In genomic region chr15:66843581-66843980, GRCh38 we compare ENCODE assay signal across 13 cellular contexts.
DNase-seq lines count a peak whose midpoint lies in the region; ATAC-seq and TF ChIP-seq lines count a peak whose summit lies in the region.
"Had no signal": no experiment of that assay in that cellular context is flagged by ENCODE, and none has a peak within 500 bp of the region (broad histone marks: within the 10 kb centered on the region; RNA-seq: fewer than 3 reads in every experiment).

No MANE protein-coding gene starts in this region.

- no peak for DNase-seq in HCT116 (ENCODE audit: low read depth, low spot score)
- DNase-seq in adipocyte (ENCODE audit: low read depth) = no peak
- no peak for DNase-seq in lower lobe of right lung
- no peak for DNase-seq in activated naive CD4-positive, alpha-beta T cell treated with anti-CD3 and anti-CD28 coated beads for 36 hours
- DNase-seq in activated gamma-delta T cell treated with Interleukin-2 at 50 U/mL for 16 hours = no peak
- no peak for DNase-seq in activated T-helper 1 cell treated with anti-CD3 and anti-CD28 coated beads, Interleukin-12 subunit alpha, Interleukin-12 subunit beta, Interleukin-2, Interleukin-4 antibody, amounts not matched to agents 30 ng/mL and 10 ng/mL and 1 ng/mL, durations not matched to agents 14 hours and 24 hours and 36 hours (ENCODE audit: low spot score)
- DNase-seq in glutamatergic neuron = no peak
- DNase-seq: activated CD4-positive, alpha-beta T cell treated with anti-CD3 and anti-CD28 coated beads for 4 hours; activated T-cell treated with anti-CD3 and anti-CD28 coated beads, Interleukin-2, amount 50 U/mL, for 24 hours; NCI-H1048; T-helper 1 cell had no signal

- H3K79me2 ChIP-seq in HCT116 (ENCODE audit: insufficient read depth, low read length) = no peaks in the 10 kb centered on the region

- H3K4me3 Mint-ChIP-seq in activated naive CD4-positive, alpha-beta T cell treated with anti-CD3 and anti-CD28 coated beads for 36 hours = no peak overlapping the region
- no peak overlapping the region for H3K4me3 Mint-ChIP-seq in activated T-helper 1 cell treated with anti-CD3 and anti-CD28 coated beads, Interleukin-12 subunit alpha, Interleukin-12 subunit beta, Interleukin-2, Interleukin-4 antibody, amounts not matched to agents 30 ng/mL and 10 ng/mL and 1 ng/mL, durations not matched to agents 14 hours and 24 hours and 36 hours
- H3K4me3 Mint-ChIP-seq in glutamatergic neuron (ENCODE audit: unreplicated experiment) = no peak overlapping the region

- H3K4me1 ChIP-seq in HCT116 (ENCODE audit: control insufficient read depth in 1 of 2, insufficient read depth in 2 of 2, low read length in 2 of 2) (peaks cover 30 to 33% of the 10 kb centered on the region in 2 experiments), adipocyte (ENCODE audit: control insufficient read depth, insufficient read depth, low read length) (peaks cover 47% of the 10 kb centered on the region), lower lobe of right lung (peaks cover 41% of the 10 kb centered on the region), stomach smooth muscle (ENCODE audit: control insufficient read depth, insufficient read depth, low read length) (peaks cover 16% of the 10 kb centered on the region)

- TF ChIP-seq CTCF in HCT116 (IDR thresholded peaks at IDR 0.05 in 2 of 3, conservative IDR thresholded peaks at IDR 0.05 in 1 of 3; ENCODE audit: borderline replicate concordance in 1 of 3, insufficient read depth in 1 of 3, low read depth in 2 of 3, low read length in 2 of 3) (no peak), lower lobe of right lung (IDR thresholded peaks at IDR 0.05) (no peak), glutamatergic neuron (IDR thresholded peaks at IDR 0.05; ENCODE audit: partially characterized antibody, unreplicated experiment) (no peak)

- TSS peak; percentile 46 for BruUV-seq in HCT116 (replicated peaks; lab: Mats Ljungman, UMichigan)

- H3K9ac ChIP-seq in HCT116 (ENCODE audit: low read length) (no peak overlapping the region), adipocyte (ENCODE audit: low read length) (peak overlapping the region; percentile 85), stomach smooth muscle (ENCODE audit: low read length in 2 of 2) (no peak overlapping the region)

- CTCF ChIA-PET in HCT116 (lab: Charles Lee) = interaction anchor here (1.7 kb wide), 1 partner anchor 8 kb away, joined by 9 read pairs; no protein-coding TSS in a partner anchor
- CTCF ChIA-PET in activated naive CD4-positive, alpha-beta T cell treated with anti-CD3 and anti-CD28 coated beads for 36 hours (lab: Charles Lee) = interaction anchor here (0.6 to 0.7 kb wide), 2 partner anchors 19 to 200 kb away, joined by 3 read pairs; no protein-coding TSS in a partner anchor

- H3K4me1 Mint-ChIP-seq in activated naive CD4-positive, alpha-beta T cell treated with anti-CD3 and anti-CD28 coated beads for 36 hours (ENCODE audit: low read depth) = peaks cover 7% of the 10 kb centered on the region
- no peaks in the 10 kb centered on the region for H3K4me1 Mint-ChIP-seq in activated T-helper 1 cell treated with anti-CD3 and anti-CD28 coated beads, Interleukin-12 subunit alpha, Interleukin-12 subunit beta, Interleukin-2, Interleukin-4 antibody, amounts not matched to agents 30 ng/mL and 10 ng/mL and 1 ng/mL, durations not matched to agents 14 hours and 24 hours and 36 hours (ENCODE audit: low read depth)
- no peaks in the 10 kb centered on the region for H3K4me1 Mint-ChIP-seq in glutamatergic neuron (ENCODE audit: low read depth, unreplicated experiment)

- H3K27me3 ChIP-seq in HCT116 (ENCODE audit: insufficient read depth, low read length) (no peaks in the 10 kb centered on the region), adipocyte (replicated peaks; ENCODE audit: control insufficient read depth, insufficient read depth, low read length) (no peaks in the 10 kb centered on the region), lower lobe of right lung (ENCODE audit: low read depth) (no peaks in the 10 kb centered on the region), stomach smooth muscle (ENCODE audit: control insufficient read depth in 1 of 2, insufficient read depth in 2 of 2, low read length in 2 of 2) (no peaks in the 10 kb centered on the region)

- no peaks in the 10 kb centered on the region for H3K9me2 ChIP-seq in HCT116 (ENCODE audit: insufficient read depth)

- H3K4me2 ChIP-seq in HCT116 (ENCODE audit: low read length) = peak overlapping the region; percentile 93

- H3K4me3 ChIP-seq in HCT116 (replicated peaks in 1 of 2; ENCODE audit: low read depth in 1 of 2, low read length in 2 of 2) (no peak overlapping the region), adipocyte (ENCODE audit: low read length) (peak overlapping the region; percentile 76), lower lobe of right lung (peak overlapping the region; percentile 53), stomach smooth muscle (ENCODE audit: low read length in 2 of 2) (peak overlapping the region in 1 of 2 donors; percentile 73)

- intact Hi-C loops in HCT116 (cut with micrococcal nuclease) = loop anchor here (5.0 kb wide), 1 partner anchor 41 kb away; no protein-coding TSS in a partner anchor
- intact Hi-C loops in lower lobe of right lung (cut with DNase I) = no loop called here
- intact Hi-C loops in activated naive CD4-positive, alpha-beta T cell treated with anti-CD3 and anti-CD28 coated beads for 36 hours (cut with micrococcal nuclease) = no loop called here
- intact Hi-C loops in activated T-helper 1 cell treated with anti-CD3 and anti-CD28 coated beads, Interleukin-12 subunit alpha, Interleukin-12 subunit beta, Interleukin-2, Interleukin-4 antibody, amounts not matched to agents 30 ng/mL and 10 ng/mL and 1 ng/mL, durations not matched to agents 14 hours and 24 hours and 36 hours (cut with micrococcal nuclease) = no loop called here

- H3K9me3 Mint-ChIP-seq in activated naive CD4-positive, alpha-beta T cell treated with anti-CD3 and anti-CD28 coated beads for 36 hours = no peaks in the 10 kb centered on the region
- no peaks in the 10 kb centered on the region for H3K9me3 Mint-ChIP-seq in activated T-helper 1 cell treated with anti-CD3 and anti-CD28 coated beads, Interleukin-12 subunit alpha, Interleukin-12 subunit beta, Interleukin-2, Interleukin-4 antibody, amounts not matched to agents 30 ng/mL and 10 ng/mL and 1 ng/mL, durations not matched to agents 14 hours and 24 hours and 36 hours
- peaks cover 4% of the 10 kb centered on the region for H3K9me3 Mint-ChIP-seq in glutamatergic neuron (ENCODE audit: unreplicated experiment)
- H3K9me3 Mint-ChIP-seq: activated T-cell treated with anti-CD3 and anti-CD28 coated beads, Interleukin-2, amount 50 U/mL, for 24 hours; stimulated activated naive CD8-positive, alpha-beta T cell treated with anti-CD3 and anti-CD28 coated beads, Interleukin-15, Interleukin-2, amounts not matched to agents 100 ng/mL and 50 ng/mL, for 24 hours had no signal

- no peak for TF ChIP-seq RAD21 in HCT116 (IDR thresholded peaks at IDR 0.05; ENCODE audit: low read depth)

- ATAC-seq in HCT116 (no peak), lower lobe of right lung (no peak)

- H3K36me3 Mint-ChIP-seq in activated naive CD4-positive, alpha-beta T cell treated with anti-CD3 and anti-CD28 coated beads for 36 hours (ENCODE audit: low read depth) = no peaks in the 10 kb centered on the region
- H3K36me3 Mint-ChIP-seq in activated T-helper 1 cell treated with anti-CD3 and anti-CD28 coated beads, Interleukin-12 subunit alpha, Interleukin-12 subunit beta, Interleukin-2, Interleukin-4 antibody, amounts not matched to agents 30 ng/mL and 10 ng/mL and 1 ng/mL, durations not matched to agents 14 hours and 24 hours and 36 hours (ENCODE audit: low read depth) = no peaks in the 10 kb centered on the region
- no peaks in the 10 kb centered on the region for H3K36me3 Mint-ChIP-seq in glutamatergic neuron (ENCODE audit: unreplicated experiment)

- H3K36me3 ChIP-seq in HCT116 (ENCODE audit: control insufficient read depth in 1 of 2, insufficient read depth in 2 of 2, low read length in 2 of 2) = no peaks in the 10 kb centered on the region
- no peaks in the 10 kb centered on the region for H3K36me3 ChIP-seq in adipocyte (ENCODE audit: control insufficient read depth, insufficient read depth, low read length, severe bottlenecking)
- no peaks in the 10 kb centered on the region for H3K36me3 ChIP-seq in lower lobe of right lung
- no peaks in the 10 kb centered on the region for H3K36me3 ChIP-seq in stomach smooth muscle (ENCODE audit: control insufficient read depth in 2 of 2, insufficient read depth in 2 of 2, low read length in 2 of 2)

- H2AFZ ChIP-seq in HCT116 (ENCODE audit: low read depth, low read length, poor library complexity, severe bottlenecking) = no peak overlapping the region

- peaks cover 35% of the 10 kb centered on the region for H3K27me3 Mint-ChIP-seq in activated naive CD4-positive, alpha-beta T cell treated with anti-CD3 and anti-CD28 coated beads for 36 hours (ENCODE audit: low read depth)
- peaks cover 51% of the 10 kb centered on the region for H3K27me3 Mint-ChIP-seq in activated T-helper 1 cell treated with anti-CD3 and anti-CD28 coated beads, Interleukin-12 subunit alpha, Interleukin-12 subunit beta, Interleukin-2, Interleukin-4 antibody, amounts not matched to agents 30 ng/mL and 10 ng/mL and 1 ng/mL, durations not matched to agents 14 hours and 24 hours and 36 hours (ENCODE audit: insufficient read depth)
- peaks cover 9% of the 10 kb centered on the region for H3K27me3 Mint-ChIP-seq in glutamatergic neuron (ENCODE audit: unreplicated experiment)

- POLR2A ChIA-PET in HCT116 (lab: Charles Lee) = no interaction called here

- H3K27ac ChIP-seq in HCT116 (ENCODE audit: low read depth, low read length) (peak overlapping the region; percentile 65; the same call in 1 of the 2 replicates), lower lobe of right lung (peak overlapping the region; percentile 91), stomach smooth muscle (ENCODE audit: low read length) (peak overlapping the region; percentile 62)

- RAD21 ChIA-PET in HCT116 (lab: Charles Lee; ENCODE audit: low non-redundant PET in 1 of 2, low total read pairs in 2 of 2, uncharacterized antibody in 2 of 2, unreplicated experiment in 2 of 2) = no interaction called here

- H3K27ac Mint-ChIP-seq in activated naive CD4-positive, alpha-beta T cell treated with anti-CD3 and anti-CD28 coated beads for 36 hours = no peak overlapping the region
- H3K27ac Mint-ChIP-seq in activated T-helper 1 cell treated with anti-CD3 and anti-CD28 coated beads, Interleukin-12 subunit alpha, Interleukin-12 subunit beta, Interleukin-2, Interleukin-4 antibody, amounts not matched to agents 30 ng/mL and 10 ng/mL and 1 ng/mL, durations not matched to agents 14 hours and 24 hours and 36 hours = no peak overlapping the region
- H3K27ac Mint-ChIP-seq in glutamatergic neuron (ENCODE audit: unreplicated experiment) = no peak overlapping the region
- H3K27ac Mint-ChIP-seq: activated T-cell treated with anti-CD3 and anti-CD28 coated beads, Interleukin-2, amount 50 U/mL, for 24 hours; stimulated activated naive CD8-positive, alpha-beta T cell treated with anti-CD3 and anti-CD28 coated beads, Interleukin-15, Interleukin-2, amounts not matched to agents 100 ng/mL and 50 ng/mL, for 24 hours had no signal

- no peak for TF ChIP-seq POLR2A in HCT116 (IDR thresholded peaks at IDR 0.05; ENCODE audit: borderline replicate concordance, extremely low read depth, insufficient read depth, insufficient read length)

- H3K9me3 ChIP-seq in HCT116 (ENCODE audit: control insufficient read depth in 1 of 2, insufficient read depth in 1 of 2, low read depth in 1 of 2, low read length in 2 of 2) = no peaks in the 10 kb centered on the region
- H3K9me3 ChIP-seq in adipocyte (ENCODE audit: control insufficient read depth, low read length) = no peaks in the 10 kb centered on the region
- no peaks in the 10 kb centered on the region for H3K9me3 ChIP-seq in lower lobe of right lung
- no peaks in the 10 kb centered on the region for H3K9me3 ChIP-seq in stomach smooth muscle (ENCODE audit: control insufficient read depth in 2 of 2, low read length in 2 of 2)

- H4K20me1 ChIP-seq in HCT116 (ENCODE audit: insufficient read depth) = no peaks in the 10 kb centered on the region

Comparison
In these comparisons a context has a peak if more than half of its experiments do, and no peak if none do; other contexts are left out.
1. H3K4me3 ChIP-seq: peak in adipocyte (single experiment) and lower lobe of right lung (single experiment); none in HCT116 (0 of 2).
2. Peak in every context shown above with its lines, with median percentiles within 50 percentile points of each other: H3K27ac ChIP-seq.